In the genomic region with DNA sequence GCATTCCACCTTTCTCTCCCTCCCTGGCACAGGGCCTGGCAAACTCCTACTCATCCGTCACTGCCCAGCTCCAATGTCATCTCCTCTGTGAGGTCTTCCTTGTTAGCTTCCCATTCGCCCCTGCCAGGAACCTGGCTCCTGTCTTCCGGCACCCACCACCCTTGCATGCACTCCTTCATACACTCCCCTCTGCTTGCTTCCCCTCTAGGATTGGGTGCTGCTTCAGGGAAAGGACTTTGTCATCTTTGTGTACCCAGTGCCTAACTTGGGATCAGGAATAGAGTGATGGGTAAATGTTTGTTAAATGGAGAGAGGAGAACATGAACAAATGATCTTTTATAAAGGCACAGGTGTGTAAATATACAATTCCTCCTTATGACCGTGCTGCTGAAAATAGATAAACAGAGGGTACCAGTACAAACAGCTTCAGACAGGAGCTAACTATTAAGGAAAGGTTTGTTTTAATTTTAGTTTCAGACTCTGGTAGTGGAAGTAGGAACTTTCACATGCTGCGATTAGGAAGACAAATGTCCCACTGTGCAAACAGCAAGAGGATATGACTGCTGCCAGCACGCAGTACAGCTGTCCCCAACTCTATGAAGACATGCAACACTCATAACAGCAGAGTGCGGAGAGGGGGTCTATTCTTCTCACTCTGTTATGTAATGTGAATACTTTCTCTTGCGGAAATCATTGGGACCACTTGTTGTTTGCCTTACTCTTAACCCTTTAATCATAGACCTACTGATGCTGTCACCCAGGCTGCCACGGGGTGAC, we compare ENCODE assay signal across 13 cellular contexts.
DNase-seq lines count a peak whose midpoint lies in the region; ATAC-seq and TF ChIP-seq lines count a peak whose summit lies in the region.
"Had no signal": no experiment of that assay in that cellular context is flagged by ENCODE, and none has a peak within 500 bp of the region (broad histone marks: within the 10 kb centered on the region; RNA-seq: fewer than 3 reads in every experiment).

No MANE protein-coding gene starts in this region.

- H3K27me3 Mint-ChIP-seq in activated naive CD8-positive, alpha-beta T cell treated with anti-CD3 and anti-CD28 coated beads for 36 hours = no peaks in the 10 kb centered on the region

- no peaks in the 10 kb centered on the region for H3K79me2 ChIP-seq in trophoblast cell (ENCODE audit: control insufficient read depth, insufficient read depth, low read length, poor library complexity)

- H3K9me3 ChIP-seq in trophoblast cell (ENCODE audit: insufficient read depth, low read depth, low read length) = no peaks in the 10 kb centered on the region
- H3K9me3 ChIP-seq in tibial nerve = no peaks in the 10 kb centered on the region

- peaks cover 5 to 7% of the 10 kb centered on the region in 2 experiments for H3K4me1 ChIP-seq in trophoblast cell (ENCODE audit: control insufficient read depth in 1 of 2, insufficient read depth in 2 of 2, low read length in 2 of 2)
- H3K4me1 ChIP-seq in tibial nerve = no peaks in the 10 kb centered on the region

- no peak overlapping the region for H3K14ac ChIP-seq in trophoblast cell (ENCODE audit: low read length)

- H3K4me2 ChIP-seq in trophoblast cell (ENCODE audit: low read length) = no peak overlapping the region

- H3K79me1 ChIP-seq in trophoblast cell (ENCODE audit: low read length) = no peaks in the 10 kb centered on the region

- no peak overlapping the region for H4K12ac ChIP-seq in trophoblast cell (ENCODE audit: low read depth, low read length)

- H2BK5ac ChIP-seq in trophoblast cell (ENCODE audit: low read depth, low read length, poor library complexity) = no peak overlapping the region

- H3K4me3 Mint-ChIP-seq in activated naive CD8-positive, alpha-beta T cell treated with anti-CD3 and anti-CD28 coated beads for 36 hours = peak overlapping the region; percentile 39
- H3K4me3 Mint-ChIP-seq: memory B cell had no signal

- peak; percentile 82 for DNase-seq in COR-L47 (lab: John Stamatoyannopoulos, UW)
- DNase-seq in NCI-H1092 treated with DMSO at 0.1 percent for 48 hours (lab: John Stamatoyannopoulos, UW) = peak; percentile 94
- no peak for DNase-seq in activated naive CD8-positive, alpha-beta T cell treated with anti-CD3 and anti-CD28 coated beads for 36 hours
- no peak for DNase-seq in trophoblast cell
- DNase-seq in activated CD4-positive, CD25-positive, alpha-beta regulatory T cell (lab: John Stamatoyannopoulos, UW) = no peak
- no peak for DNase-seq in tibial nerve (ENCODE audit: low spot score in 2 of 2)
- DNase-seq: aorta; GF-D8; NCI-H82; stimulated activated naive CD4-positive, alpha-beta T cell treated with Interleukin-2 at 50 U/mL for 16 hours had no signal

- H3K9me3 Mint-ChIP-seq in activated naive CD8-positive, alpha-beta T cell treated with anti-CD3 and anti-CD28 coated beads for 36 hours = no peaks in the 10 kb centered on the region
- H3K9me3 Mint-ChIP-seq: memory B cell had no signal

- no peak for TF ChIP-seq CTCF in tibial nerve (IDR thresholded peaks at IDR 0.05)

- no peak overlapping the region for H2AFZ ChIP-seq in trophoblast cell (ENCODE audit: insufficient read depth, low read length, poor library complexity)

- H4K91ac ChIP-seq in trophoblast cell (ENCODE audit: low read depth, low read length) = no peak overlapping the region

- no peak overlapping the region for H4K8ac ChIP-seq in trophoblast cell (ENCODE audit: low read depth, low read length)

- H3K4me1 Mint-ChIP-seq in activated naive CD8-positive, alpha-beta T cell treated with anti-CD3 and anti-CD28 coated beads for 36 hours = peaks cover 17% of the 10 kb centered on the region

- no peak for TF ChIP-seq EP300 in tibial nerve (IDR thresholded peaks at IDR 0.05)

- WGBS in trophoblast cell (ENCODE audit: extremely low coverage, insufficient coverage, insufficient read length) = no CpG with 5 or more reads among the region's 9 CpGs
- 42 to 43% methylated on average over 9 of the region's 9 CpGs for WGBS in tibial nerve, 2 donors

- H2BK12ac ChIP-seq in trophoblast cell (ENCODE audit: low read length) = no peak overlapping the region

- H2BK120ac ChIP-seq in trophoblast cell (ENCODE audit: insufficient read depth, low read length, poor library complexity) = no peak overlapping the region

- no peak overlapping the region for H3K23ac ChIP-seq in trophoblast cell (ENCODE audit: low read length)

- no peak overlapping the region for H3K9ac ChIP-seq in trophoblast cell (ENCODE audit: low read length)

- peak overlapping the region; percentile 25 for H3K18ac ChIP-seq in trophoblast cell (ENCODE audit: low read length)

- no peak for ATAC-seq in GM21786 (IDR thresholded peaks at IDR 0.05; ENCODE audit: unreplicated experiment)

- H3K36me3 Mint-ChIP-seq in activated naive CD8-positive, alpha-beta T cell treated with anti-CD3 and anti-CD28 coated beads for 36 hours = no peaks in the 10 kb centered on the region
- H3K36me3 Mint-ChIP-seq: memory B cell had no signal

- H2AK5ac ChIP-seq in trophoblast cell (ENCODE audit: low read length) = no peak overlapping the region

- peaks cover 0 to 2% of the 10 kb centered on the region in 2 experiments for H3K36me3 ChIP-seq in trophoblast cell (ENCODE audit: control insufficient read depth in 1 of 2, insufficient read depth in 2 of 2, low read length in 2 of 2)
- H3K36me3 ChIP-seq in tibial nerve = no peaks in the 10 kb centered on the region

- H3K4me3 ChIP-seq in trophoblast cell (ENCODE audit: low read depth, low read length) = no peak overlapping the region
- H3K4me3 ChIP-seq in tibial nerve = no peak overlapping the region
- H3K4me3 ChIP-seq: skin epidermis had no signal

- no peak for TF ChIP-seq POLR2A in tibial nerve (IDR thresholded peaks at IDR 0.05)

- no peaks in the 10 kb centered on the region for H3K27me3 ChIP-seq in trophoblast cell (ENCODE audit: insufficient read depth, low read length)
- no peaks in the 10 kb centered on the region for H3K27me3 ChIP-seq in tibial nerve

- H3K27ac ChIP-seq in trophoblast cell (ENCODE audit: low read depth, low read length) (no peak overlapping the region), tibial nerve (no peak overlapping the region)

- no peak overlapping the region for H3K27ac Mint-ChIP-seq in activated naive CD8-positive, alpha-beta T cell treated with anti-CD3 and anti-CD28 coated beads for 36 hours
- H3K27ac Mint-ChIP-seq: memory B cell had no signal

- peak overlapping the region; percentile 60 for H3K4ac ChIP-seq in trophoblast cell (ENCODE audit: low read depth, low read length)

Comparison
In these comparisons a context has a peak if more than half of its experiments do, and no peak if none do; other contexts are left out.
1. DNase-seq: peak in COR-L47 (single experiment) and NCI-H1092 treated with DMSO at 0.1 percent for 48 hours (single experiment); none in activated naive CD8-positive, alpha-beta T cell treated with anti-CD3 and anti-CD28 coated beads for 36 hours (single experiment), trophoblast cell (0 of 2), activated CD4-positive, CD25-positive, alpha-beta regulatory T cell (0 of 4) and tibial nerve (0 of 2).